11 cellular contexts compared by ENCODE assay signal in the genomic region with DNA sequence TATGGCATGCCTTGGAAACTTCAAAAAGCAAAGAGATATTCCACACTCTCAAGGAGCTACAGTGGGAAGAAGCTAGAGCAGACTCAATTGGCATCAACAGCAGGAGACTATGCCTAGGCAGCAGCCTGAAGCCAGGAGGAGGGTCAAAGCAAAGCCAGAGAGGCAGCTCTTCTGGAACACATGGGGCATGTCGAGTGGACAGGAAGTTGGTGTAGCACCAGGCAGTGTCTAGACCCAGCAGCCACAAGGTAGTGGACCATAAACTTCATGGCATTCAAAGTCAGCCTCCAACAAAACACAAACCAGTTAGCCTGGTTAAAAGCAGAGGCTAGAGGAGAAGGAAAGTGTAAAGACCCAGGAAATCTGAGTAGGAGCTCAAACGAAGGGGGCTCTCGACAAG.
DNase-seq lines count a peak whose midpoint lies in the region; ATAC-seq and TF ChIP-seq lines count a peak whose summit lies in the region.
"Had no signal": no experiment of that assay in that cellular context is flagged by ENCODE, and none has a peak within 500 bp of the region (broad histone marks: within the 10 kb centered on the region; RNA-seq: fewer than 3 reads in every experiment).

No MANE protein-coding gene starts in this region.

- H3K9me3 Mint-ChIP-seq in nephron progenitor cell = peaks cover 3% of the 10 kb centered on the region

- no peak for DNase-seq in nephron progenitor cell
- DNase-seq in cerebellum (ENCODE audit: low spot score) = no peak
- DNase-seq in superior temporal gyrus (ENCODE audit: extremely low spot score) = no peak
- no peak for DNase-seq in HPDE6-E6E7 (ENCODE audit: extremely low spot score)
- DNase-seq: activated CD4-positive, alpha-beta T cell treated with anti-CD3 and anti-CD28 coated beads for 36 hours; amniotic stem cell had no signal

- H3K36me3 Mint-ChIP-seq in nephron progenitor cell (ENCODE audit: low read depth) = no peaks in the 10 kb centered on the region

- TF ChIP-seq CTCF in nephron progenitor cell (IDR thresholded peaks at IDR 0.05) = no peak

- H3K4me1 Mint-ChIP-seq in nephron progenitor cell = peaks cover 7% of the 10 kb centered on the region
- H3K4me1 Mint-ChIP-seq: activated CD4-positive, alpha-beta T cell treated with anti-CD3 and anti-CD28 coated beads for 36 hours had no signal

- peak; percentile 56 for ATAC-seq in GM18907 (IDR thresholded peaks at IDR 0.05; ENCODE audit: unreplicated experiment)
- ATAC-seq in GM21737 (IDR thresholded peaks at IDR 0.05; ENCODE audit: unreplicated experiment) = peak; percentile 45
- ATAC-seq in HG03354 (IDR thresholded peaks at IDR 0.05; ENCODE audit: poor library complexity, severe bottlenecking, unreplicated experiment) = peak; percentile 39
- no peak for ATAC-seq in activated CD4-positive, CD25-positive, alpha-beta regulatory T cell treated with anti-CD3 and anti-CD28 coated beads, Interleukin-2, amount 50 U/mL, for 24 hours
- ATAC-seq: esophagus mucosa had no signal

- H3K27ac Mint-ChIP-seq in nephron progenitor cell = peak overlapping the region; percentile 57
- H3K27ac Mint-ChIP-seq: activated CD4-positive, alpha-beta T cell treated with anti-CD3 and anti-CD28 coated beads for 36 hours had no signal

- H3K27me3 Mint-ChIP-seq in nephron progenitor cell (ENCODE audit: low read depth, poor library complexity) = no peaks in the 10 kb centered on the region

- H3K4me3 Mint-ChIP-seq in nephron progenitor cell = no peak overlapping the region
- H3K4me3 Mint-ChIP-seq: activated CD4-positive, alpha-beta T cell treated with anti-CD3 and anti-CD28 coated beads for 36 hours had no signal

Comparison
In these comparisons a context has a peak if more than half of its experiments do, and no peak if none do; other contexts are left out.
1. ATAC-seq: peak in GM18907 (single experiment), GM21737 (single experiment) and HG03354 (single experiment); none in activated CD4-positive, CD25-positive, alpha-beta regulatory T cell treated with anti-CD3 and anti-CD28 coated beads, Interleukin-2, amount 50 U/mL, for 24 hours (0 of 2).